In the genomic region with DNA sequence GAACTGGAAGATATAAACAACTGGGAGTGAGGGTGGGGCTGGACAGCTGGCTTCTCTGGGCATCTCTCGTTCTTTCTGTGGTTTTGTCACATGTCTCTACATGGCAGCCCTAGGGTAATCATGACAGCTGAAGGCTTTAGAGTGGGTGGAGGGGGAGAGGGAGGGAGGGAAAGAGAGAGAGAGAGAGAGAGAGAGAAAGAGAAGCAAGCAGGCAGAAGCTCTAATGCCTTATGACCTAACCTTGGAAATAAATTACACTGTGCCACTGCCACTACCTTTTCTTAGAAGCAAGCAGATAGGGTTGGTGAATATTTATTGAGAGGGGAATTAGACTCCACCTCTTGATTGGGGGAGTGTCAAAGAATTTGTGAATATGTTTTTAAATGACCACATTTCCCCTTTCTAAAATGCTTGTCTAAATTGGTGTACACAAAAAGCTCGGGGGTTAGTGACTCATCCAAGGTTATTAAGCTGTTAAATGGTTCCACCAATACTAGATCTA, we compare ENCODE assay signal across 12 cellular contexts. TPM values are rescaled to one million over a fixed set of nuclear protein-coding genes. Genes with fewer than 3 reads are reported as not detected.
DNase-seq lines count a peak whose midpoint lies in the region; ATAC-seq and TF ChIP-seq lines count a peak whose summit lies in the region.
"Had no signal": no experiment of that assay in that cellular context is flagged by ENCODE, and none has a peak within 500 bp of the region (broad histone marks: within the 10 kb centered on the region; RNA-seq: fewer than 3 reads in every experiment).

No MANE protein-coding gene starts in this region.

- H3K27me3 ChIP-seq in fibroblast of lung (ENCODE audit: control insufficient read depth, insufficient read depth, low read length) (no peaks in the 10 kb centered on the region), BE2C (no peaks in the 10 kb centered on the region)

- H3K4me3 ChIP-seq in fibroblast of lung (replicated peaks in 1 of 4; ENCODE audit: control extremely low read depth in 1 of 4, insufficient read depth in 1 of 4, low read depth in 3 of 4, low read length in 4 of 4) = no peak overlapping the region
- no peak overlapping the region for H3K4me3 ChIP-seq in BE2C (ENCODE audit: low read depth, low read length)
- H3K4me3 ChIP-seq: mucosa of descending colon, suprapubic skin had no signal

- H3K4me2 ChIP-seq in fibroblast of lung (ENCODE audit: extremely low read depth, insufficient read depth, low read length) = no peak overlapping the region

- TF ChIP-seq CTCF in GM20000 (IDR thresholded peaks at IDR 0.05; ENCODE audit: extremely low read depth, missing control alignments) (no peak), fibroblast of lung (conservative IDR thresholded peaks at IDR 0.05 in 1 of 2, IDR thresholded peaks at IDR 0.05 in 1 of 2; ENCODE audit: low read depth in 1 of 2, low read length in 2 of 2) (no peak), BE2C (IDR thresholded peaks at IDR 0.05; ENCODE audit: low read depth, low read length) (no peak)

- H3K36me3 ChIP-seq in fibroblast of lung (ENCODE audit: control insufficient read depth, insufficient read depth, low read length) = no peaks in the 10 kb centered on the region
- H3K36me3 ChIP-seq in BE2C = no peaks in the 10 kb centered on the region
- H3K36me3 ChIP-seq: suprapubic skin had no signal

- peak; percentile 21 for DNase-seq in AG20443 (ENCODE audit: low spot score)
- peak; percentile 42 for DNase-seq in GM20000 (ENCODE audit: low spot score)
- DNase-seq in NCI-H226 = peak; percentile 41
- peak; percentile 19 to 72 for DNase-seq in fibroblast of lung (ENCODE audit: low read depth in 2 of 2)
- DNase-seq in BE2C = no peak
- DNase-seq: central memory CD4-positive, alpha-beta T cell; mucosa of descending colon; NCI-H345 had no signal

- no peak overlapping the region for H3K9ac ChIP-seq in fibroblast of lung (ENCODE audit: insufficient read depth, low read length)

- H3K9me3 ChIP-seq in fibroblast of lung (ENCODE audit: control insufficient read depth, insufficient read depth, low read depth, low read length) (no peaks in the 10 kb centered on the region), BE2C (no peaks in the 10 kb centered on the region)
- H3K9me3 ChIP-seq: mucosa of descending colon, suprapubic skin had no signal

- H3K4me1 ChIP-seq in fibroblast of lung (ENCODE audit: control insufficient read depth, extremely low read depth, insufficient read depth, low read length) (no peaks in the 10 kb centered on the region), BE2C (peaks cover 6% of the 10 kb centered on the region)

- H3K79me2 ChIP-seq in fibroblast of lung (ENCODE audit: control insufficient read depth, insufficient read depth, low read length) = no peaks in the 10 kb centered on the region

- no peaks in the 10 kb centered on the region for H4K20me1 ChIP-seq in fibroblast of lung (ENCODE audit: control insufficient read depth, extremely low read depth, insufficient read depth, low read length)

- H2AFZ ChIP-seq in fibroblast of lung (ENCODE audit: low read length) = no peak overlapping the region

- no peak overlapping the region for H3K27ac ChIP-seq in fibroblast of lung (ENCODE audit: insufficient read depth, low read length)
- H3K27ac ChIP-seq: suprapubic skin had no signal

- no peak for ATAC-seq in HG03469 (IDR thresholded peaks at IDR 0.05; ENCODE audit: unreplicated experiment)
- ATAC-seq in GM21360 (IDR thresholded peaks at IDR 0.05; ENCODE audit: unreplicated experiment) = no peak
- no peak for ATAC-seq in HG03460 (IDR thresholded peaks at IDR 0.05; ENCODE audit: unreplicated experiment)
- ATAC-seq: mucosa of descending colon had no signal

RNA-seq across cellular contexts. Expression of a gene that starts 2.6 kb away (rescaled TPM):
- total RNA-seq in fibroblast of lung = 15.5 and 18.5 TPM in 2 replicates
- 1.1 and 5.1 TPM in 2 replicates for polyA plus RNA-seq in fibroblast of lung
- polyA plus RNA-seq in fibroblast of lung (2012) = 0.79 and 3.3 TPM in 2 replicates
- polyA minus RNA-seq in fibroblast of lung (ENCODE audit: low replicate concordance) = 3.0 and 23.8 TPM in 2 replicates
- 27.7 TPM for polyA plus RNA-seq in BE2C (2012; ENCODE audit: insufficient read depth, insufficient read length, low read depth)
